ENCODE assay signal across 1 cellular context in genomic region chr15:66661432-66662096, GRCh38.
TF ChIP-seq lines count a peak whose summit lies in the region.

No MANE protein-coding gene starts in this region.

TF ChIP-seq in K562, 482 proteins besides CTCF, POLR2A, EP300 and RAD21 (continued from another document and continues in another):
- TF ChIP-seq ZBTB33 (CRISPR knock-in tag; IDR thresholded peaks at IDR 0.05): peak; percentile 17; the same call in 1 of the 2 replicates
- peak; percentile 48; the same call in 1 of the 2 replicates for TF ChIP-seq FOXJ2 (tag; IDR thresholded peaks at IDR 0.05)
- TF ChIP-seq DPF2 (IDR thresholded peaks at IDR 0.05): peak; percentile 94
- peak; percentile 51 for TF ChIP-seq HINFP (tag; conservative IDR thresholded peaks at IDR 0.05; ENCODE audit: low read depth)
- TF ChIP-seq ZNF175 (CRISPR knock-in tag; IDR thresholded peaks at IDR 0.05; ENCODE audit: low read depth): peak; percentile 63
- TF ChIP-seq, protein P1, sequence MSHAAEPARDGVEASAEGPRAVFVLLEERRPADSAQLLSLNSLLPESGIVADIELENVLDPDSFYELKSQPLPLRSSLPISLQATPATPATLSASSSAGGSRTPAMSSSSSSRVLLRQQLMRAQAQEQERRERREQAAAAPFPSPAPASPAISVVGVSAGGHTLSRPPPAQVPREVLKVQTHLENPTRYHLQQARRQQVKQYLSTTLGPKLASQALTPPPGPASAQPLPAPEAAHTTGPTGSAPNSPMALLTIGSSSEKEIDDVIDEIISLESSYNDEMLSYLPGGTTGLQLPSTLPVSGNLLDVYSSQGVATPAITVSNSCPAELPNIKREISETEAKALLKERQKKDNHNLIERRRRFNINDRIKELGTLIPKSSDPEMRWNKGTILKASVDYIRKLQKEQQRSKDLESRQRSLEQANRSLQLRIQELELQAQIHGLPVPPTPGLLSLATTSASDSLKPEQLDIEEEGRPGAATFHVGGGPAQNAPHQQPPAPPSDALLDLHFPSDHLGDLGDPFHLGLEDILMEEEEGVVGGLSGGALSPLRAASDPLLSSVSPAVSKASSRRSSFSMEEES (CRISPR knock-in tag; IDR thresholded peaks at IDR 0.05): peak; percentile 52
- TF ChIP-seq, protein P2, sequence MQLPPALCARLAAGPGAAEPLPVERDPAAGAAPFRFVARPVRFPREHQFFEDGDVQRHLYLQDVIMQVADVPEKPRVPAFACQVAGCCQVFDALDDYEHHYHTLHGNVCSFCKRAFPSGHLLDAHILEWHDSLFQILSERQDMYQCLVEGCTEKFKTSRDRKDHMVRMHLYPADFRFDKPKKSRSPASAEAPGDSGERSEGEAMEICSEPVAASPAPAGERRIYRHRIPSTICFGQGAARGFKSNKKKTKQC (CRISPR knock-in tag; IDR thresholded peaks at IDR 0.05): 0 out of 2 replicates have a peak, but pooled peaks have one; percentile 32
- TF ChIP-seq NEUROD1 (IDR thresholded peaks at IDR 0.05; ENCODE audit: borderline replicate concordance, low read depth, low read length, partially characterized antibody): peak; percentile 85
- TF ChIP-seq SIN3A (IDR thresholded peaks at IDR 0.05; ENCODE audit: borderline replicate concordance in 2 of 2, control insufficient read depth in 1 of 2, low read depth in 2 of 2, low read length in 2 of 2): no peak
- TF ChIP-seq, protein P3, sequence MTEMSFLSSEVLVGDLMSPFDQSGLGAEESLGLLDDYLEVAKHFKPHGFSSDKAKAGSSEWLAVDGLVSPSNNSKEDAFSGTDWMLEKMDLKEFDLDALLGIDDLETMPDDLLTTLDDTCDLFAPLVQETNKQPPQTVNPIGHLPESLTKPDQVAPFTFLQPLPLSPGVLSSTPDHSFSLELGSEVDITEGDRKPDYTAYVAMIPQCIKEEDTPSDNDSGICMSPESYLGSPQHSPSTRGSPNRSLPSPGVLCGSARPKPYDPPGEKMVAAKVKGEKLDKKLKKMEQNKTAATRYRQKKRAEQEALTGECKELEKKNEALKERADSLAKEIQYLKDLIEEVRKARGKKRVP (CRISPR knock-in tag; IDR thresholded peaks at IDR 0.05): peak; percentile 46; the same call in 1 of the 2 replicates
- TF ChIP-seq GTF2A2 (tag; IDR thresholded peaks at IDR 0.05): no peak
- peak; percentile 80; the same call in 1 of the 2 replicates for TF ChIP-seq DMBX1 (CRISPR knock-in tag; IDR thresholded peaks at IDR 0.05; ENCODE audit: borderline replicate concordance)
- TF ChIP-seq, protein P4, sequence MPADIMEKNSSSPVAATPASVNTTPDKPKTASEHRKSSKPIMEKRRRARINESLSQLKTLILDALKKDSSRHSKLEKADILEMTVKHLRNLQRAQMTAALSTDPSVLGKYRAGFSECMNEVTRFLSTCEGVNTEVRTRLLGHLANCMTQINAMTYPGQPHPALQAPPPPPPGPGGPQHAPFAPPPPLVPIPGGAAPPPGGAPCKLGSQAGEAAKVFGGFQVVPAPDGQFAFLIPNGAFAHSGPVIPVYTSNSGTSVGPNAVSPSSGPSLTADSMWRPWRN (IDR thresholded peaks at IDR 0.05; ENCODE audit: low read depth): 0 out of 2 replicates have a peak, but pooled peaks have one; percentile 23
- TF ChIP-seq MNT (conservative IDR thresholded peaks at IDR 0.05): peak; percentile 51 to 74; a peak in 3 of 4 replicates
- peak; percentile 73; the same call in 1 of the 2 replicates for TF ChIP-seq ZNF76 (CRISPR knock-in tag; IDR thresholded peaks at IDR 0.05; ENCODE audit: borderline replicate concordance)
- TF ChIP-seq HLTF (IDR thresholded peaks at IDR 0.05): 0 out of 2 replicates have a peak, but pooled peaks have one; percentile 27
- no peak for TF ChIP-seq GTF2E2 (tag; IDR thresholded peaks at IDR 0.05)
- TF ChIP-seq TFAP4 (CRISPR knock-in tag; IDR thresholded peaks at IDR 0.05; ENCODE audit: borderline replicate concordance): peak; percentile 86; the same call in 1 of the 2 replicates
- peak in 1 of 2 experiments; percentile 63; a peak in 1 of 4 replicates for TF ChIP-seq TEAD1 (CRISPR knock-in tag; IDR thresholded peaks at IDR 0.05)
- no peak for TF ChIP-seq FUS (optimal IDR thresholded peaks at IDR 0.05; ENCODE audit: low read depth, low read length)
- peak; percentile 28; the same call in 1 of the 2 replicates for TF ChIP-seq ZNF212 (CRISPR knock-in tag; IDR thresholded peaks at IDR 0.05)
- peak; percentile 76 for TF ChIP-seq ELF1 (tag; IDR thresholded peaks at IDR 0.05)
- peak; percentile 87 for TF ChIP-seq POLR2G (IDR thresholded peaks at IDR 0.05; ENCODE audit: low read depth, low read length)
- no peak for TF ChIP-seq GTF3C2 (IDR thresholded peaks at IDR 0.05; ENCODE audit: borderline replicate concordance, extremely low read depth, insufficient read length)
- TF ChIP-seq KLF6 (CRISPR knock-in tag; IDR thresholded peaks at IDR 0.05; ENCODE audit: borderline replicate concordance): peak; percentile 44; the same call in 1 of the 2 replicates
- peak; percentile 71 for TF ChIP-seq OTX1 (CRISPR knock-in tag; IDR thresholded peaks at IDR 0.05)
- TF ChIP-seq PKNOX1 (IDR thresholded peaks at IDR 0.05): peak; percentile 43; the same call in 1 of the 2 replicates
- TF ChIP-seq FOSL1 (tag; conservative IDR thresholded peaks at IDR 0.05): peak; percentile 99
- TF ChIP-seq E4F1 (CRISPR knock-in tag; IDR thresholded peaks at IDR 0.05; ENCODE audit: borderline replicate concordance): no peak
- peak; percentile 84 for TF ChIP-seq POLR2H (tag; IDR thresholded peaks at IDR 0.05; ENCODE audit: low read depth)
- TF ChIP-seq ARID1B (IDR thresholded peaks at IDR 0.05): peak; percentile 91
- no peak for TF ChIP-seq NR2C2 (CRISPR knock-in tag; IDR thresholded peaks at IDR 0.05)
- peak; percentile 64 for TF ChIP-seq NR2C2 (tag; IDR thresholded peaks at IDR 0.05)
- no peak for TF ChIP-seq ZNF431 (CRISPR knock-in tag; IDR thresholded peaks at IDR 0.05)
- TF ChIP-seq IFI16 (CRISPR knock-in tag; IDR thresholded peaks at IDR 0.05): no peak
- TF ChIP-seq TRIM28 (IDR thresholded peaks at IDR 0.05): no peak
